ENCODE assay signal across 9 cellular contexts in the genomic region with DNA sequence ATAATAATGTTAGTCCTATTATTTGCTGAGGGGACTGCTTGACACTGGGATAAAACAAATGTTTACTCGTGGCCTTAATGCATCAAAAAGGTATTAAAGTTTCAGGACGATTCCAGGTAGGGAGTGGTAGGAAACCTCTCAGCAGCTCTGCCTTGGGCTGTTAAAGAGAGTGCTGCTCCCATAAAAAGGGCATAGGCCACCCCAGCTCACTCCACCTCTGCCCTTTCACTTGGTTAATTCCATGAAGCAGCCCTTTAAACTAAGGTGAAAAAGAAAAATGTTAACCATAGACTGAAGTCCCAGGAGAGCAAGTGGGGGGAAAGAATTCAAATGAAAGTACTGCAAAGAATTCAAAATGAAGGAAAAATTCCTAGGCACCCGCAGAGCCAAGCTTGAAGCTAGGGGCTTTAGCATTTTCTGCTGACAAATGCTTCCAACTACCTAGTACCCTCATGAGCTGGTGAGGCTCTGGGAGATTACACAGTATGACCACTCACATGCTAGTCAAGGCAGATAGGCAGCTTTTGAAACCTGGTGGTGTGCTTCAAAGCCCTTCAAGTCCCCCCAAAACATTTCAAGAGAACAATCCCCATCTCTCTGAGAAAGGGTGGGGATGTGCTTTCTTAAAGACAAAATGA. TPM values are rescaled to one million over a fixed set of nuclear protein-coding genes. Genes with fewer than 3 reads are reported as not detected.
DNase-seq lines count a peak whose midpoint lies in the region; ATAC-seq and TF ChIP-seq lines count a peak whose summit lies in the region.
"Had no signal": no experiment of that assay in that cellular context is flagged by ENCODE, and none has a peak within 500 bp of the region (broad histone marks: within the 10 kb centered on the region; RNA-seq: fewer than 3 reads in every experiment).

No MANE protein-coding gene starts in this region.

- peaks cover 3% of the 10 kb centered on the region for H3K27me3 Mint-ChIP-seq in HFFc6 (ENCODE audit: insufficient read depth)
- no peaks in the 10 kb centered on the region for H3K27me3 Mint-ChIP-seq in activated naive CD8-positive, alpha-beta T cell treated with anti-CD3 and anti-CD28 coated beads, Interleukin-2, amount 10 ng/mL, durations not matched to agents 7 days and 5 days
- H3K27me3 Mint-ChIP-seq in naive thymus-derived CD8-positive, alpha-beta T cell, result no peaks in the 10 kb centered on the region

- ATAC-seq in GM18505 (IDR thresholded peaks at IDR 0.05; ENCODE audit: unreplicated experiment), result peak; percentile 12
- ATAC-seq in activated naive CD8-positive, alpha-beta T cell treated with anti-CD3 and anti-CD28 coated beads, Interleukin-2, amount 10 ng/mL, durations not matched to agents 7 days and 5 days (ENCODE audit: low read depth), result peak; percentile 32
- ATAC-seq in naive thymus-derived CD8-positive, alpha-beta T cell, result peak; percentile 7 to 27
- ATAC-seq: HCT116 had no signal

- TF ChIP-seq CTCF in HFFc6 (IDR thresholded peaks at IDR 0.05), result no peak

- peak overlapping the region; percentile 86 for H3K27ac Mint-ChIP-seq in HFFc6
- peak overlapping the region; percentile 96 for H3K27ac Mint-ChIP-seq in activated naive CD8-positive, alpha-beta T cell treated with anti-CD3 and anti-CD28 coated beads, Interleukin-2, amount 10 ng/mL, durations not matched to agents 7 days and 5 days
- peak overlapping the region; percentile 72 to 94 (median 92) for H3K27ac Mint-ChIP-seq in naive thymus-derived CD8-positive, alpha-beta T cell

- peak overlapping the region; percentile 73; the same call in 1 of the 2 replicates for H3K4me3 Mint-ChIP-seq in HFFc6
- peak overlapping the region; percentile 89 for H3K4me3 Mint-ChIP-seq in activated naive CD8-positive, alpha-beta T cell treated with anti-CD3 and anti-CD28 coated beads, Interleukin-2, amount 10 ng/mL, durations not matched to agents 7 days and 5 days
- H3K4me3 Mint-ChIP-seq in naive thymus-derived CD8-positive, alpha-beta T cell, result peak overlapping the region; percentile 68 to 90 (median 82)

- TF ChIP-seq POLR2A in GM18505 (IDR thresholded peaks at IDR 0.05; ENCODE audit: borderline replicate concordance, extremely low read depth, insufficient read depth, insufficient read length), result no peak

- no peak for DNase-seq in HFFc6
- no peak for DNase-seq in activated naive CD8-positive, alpha-beta T cell treated with anti-CD3 and anti-CD28 coated beads, Interleukin-2, amount 10 ng/mL, durations not matched to agents 7 days and 5 days
- DNase-seq in naive thymus-derived CD8-positive, alpha-beta T cell, result no peak
- DNase-seq in NCI-H146 (lab: John Stamatoyannopoulos, UW), result no peak
- no peak for DNase-seq in nucleus accumbens (lab: John Stamatoyannopoulos, UW)
- no peak for DNase-seq in DMS114 treated with DMSO at 0.1 percent for 48 hours (lab: John Stamatoyannopoulos, UW; ENCODE audit: unreplicated experiment)
- no peak for DNase-seq in kidney tubule cell (ENCODE audit: low spot score)

- H3K4me1 Mint-ChIP-seq in HFFc6 (ENCODE audit: low read depth), result peaks cover 63% of the 10 kb centered on the region
- H3K4me1 Mint-ChIP-seq in activated naive CD8-positive, alpha-beta T cell treated with anti-CD3 and anti-CD28 coated beads, Interleukin-2, amount 10 ng/mL, durations not matched to agents 7 days and 5 days, result peaks cover 60% of the 10 kb centered on the region
- H3K4me1 Mint-ChIP-seq in naive thymus-derived CD8-positive, alpha-beta T cell, result peaks cover 46 to 84% (median 78%) of the 10 kb centered on the region in 4 donors

- no peaks in the 10 kb centered on the region for H3K9me3 Mint-ChIP-seq in HFFc6
- H3K9me3 Mint-ChIP-seq in activated naive CD8-positive, alpha-beta T cell treated with anti-CD3 and anti-CD28 coated beads, Interleukin-2, amount 10 ng/mL, durations not matched to agents 7 days and 5 days, result no peaks in the 10 kb centered on the region
- no peaks in the 10 kb centered on the region for H3K9me3 Mint-ChIP-seq in naive thymus-derived CD8-positive, alpha-beta T cell

- POLR2A ChIA-PET in activated naive CD8-positive, alpha-beta T cell treated with anti-CD3 and anti-CD28 coated beads, Interleukin-2, amount 10 ng/mL, durations not matched to agents 7 days and 5 days (lab: Charles Lee), result interaction anchor here (6.6 kb wide), 1 partner anchor 14 kb away, joined by 39 read pairs; no protein-coding TSS in a partner anchor
- POLR2A ChIA-PET in naive thymus-derived CD8-positive, alpha-beta T cell (lab: Charles Lee), result interaction anchor here (0.5 to 6.5 kb wide), 2 partner anchors 13 to 67 kb away, joined by 3 to 42 read pairs; no protein-coding TSS in a partner anchor

- no peaks in the 10 kb centered on the region for H3K36me3 Mint-ChIP-seq in HFFc6 (ENCODE audit: low read depth)
- no peaks in the 10 kb centered on the region for H3K36me3 Mint-ChIP-seq in activated naive CD8-positive, alpha-beta T cell treated with anti-CD3 and anti-CD28 coated beads, Interleukin-2, amount 10 ng/mL, durations not matched to agents 7 days and 5 days
- H3K36me3 Mint-ChIP-seq in naive thymus-derived CD8-positive, alpha-beta T cell, result peaks cover 0 to 4% (median 0%) of the 10 kb centered on the region in 3 donors

RNA-seq across cellular contexts. Expression of a gene that starts 8.5 kb away (rescaled TPM):
- 10 to 100 TPM in 5 of 6 experiments, 1 to 10 TPM in 1; 7.9 to 15.7 (median 12.4) TPM for total RNA-seq in HFFc6 (2021; fragmentation: NEBNext Ultra II Directional; extraction: Animal tissue kit (Norgen Biotek cat#: 25700))
- 10 to 100 TPM; 16.2 TPM for total RNA-seq in activated naive CD8-positive, alpha-beta T cell treated with anti-CD3 and anti-CD28 coated beads, Interleukin-2, amount 10 ng/mL, durations not matched to agents 7 days and 5 days
- total RNA-seq in naive thymus-derived CD8-positive, alpha-beta T cell, result 10 to 100 TPM; 29.6 TPM
- 1 to 10 TPM; 2.6 to 4.0 (median 3.2) TPM for polyA plus RNA-seq in naive thymus-derived CD8-positive, alpha-beta T cell
